7 cellular contexts compared by ENCODE assay signal in the genomic region with DNA sequence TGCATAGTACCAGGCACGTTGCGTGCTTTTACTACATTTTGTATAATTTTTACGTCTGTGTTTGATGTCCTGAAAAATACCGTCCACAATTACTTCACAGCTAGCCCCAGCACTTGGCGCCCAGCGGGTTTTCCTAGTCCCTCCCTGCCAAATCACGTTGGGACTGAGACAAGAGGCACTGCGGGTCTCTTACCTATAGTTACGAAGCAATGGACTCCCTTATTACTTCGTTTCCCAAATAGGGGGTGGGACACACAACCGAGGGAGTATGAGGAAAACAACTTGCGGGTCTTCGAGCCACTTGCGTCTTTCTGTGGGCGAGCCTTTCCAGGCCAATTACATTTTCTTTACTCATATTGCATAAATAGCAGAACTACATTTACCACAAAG. TPM values are rescaled to one million over a fixed set of nuclear protein-coding genes. Genes with fewer than 3 reads are reported as not detected.
A peak's percentile ranks its signal among the peaks of the same experiment; 100 is the strongest.
DNase-seq lines count a peak whose midpoint lies in the region; ATAC-seq, FAIRE-seq and TF ChIP-seq lines count a peak whose summit lies in the region.

No MANE protein-coding gene starts in this region.

- 1 to 5% methylated on average over 15 of the region's 15 CpGs for WGBS in upper lobe of left lung, 2 donors

- peaks cover 22% of the 10 kb centered on the region for H3K4me1 ChIP-seq in lower lobe of right lung
- peaks cover 8 to 16% (median 13%) of the 10 kb centered on the region in 4 donors for H3K4me1 ChIP-seq in upper lobe of left lung

- H3K36me3 ChIP-seq in GM06990 (ENCODE audit: control insufficient read depth, insufficient read depth, low read length) (no peaks in the 10 kb centered on the region), bronchial epithelial cell (ENCODE audit: control insufficient read depth, insufficient read depth, low read length) (no peaks in the 10 kb centered on the region), lower lobe of right lung (no peaks in the 10 kb centered on the region), upper lobe of left lung (no peaks in the 10 kb centered on the region)

- no peak for FAIRE-seq in bronchial epithelial cell (lab: Jason Lieb, UNC)

- H3K27me3 ChIP-seq in GM06990 (replicated peaks; ENCODE audit: control insufficient read depth, insufficient read depth, low read length) (no peaks in the 10 kb centered on the region), bronchial epithelial cell (ENCODE audit: control insufficient read depth, insufficient read depth, low read length) (no peaks in the 10 kb centered on the region), lower lobe of right lung (ENCODE audit: low read depth) (no peaks in the 10 kb centered on the region), upper lobe of left lung (no peaks in the 10 kb centered on the region)

- peak in 1 of 2 donors; percentile 13 for ATAC-seq in lower lobe of right lung
- no peak for ATAC-seq in upper lobe of left lung (ENCODE audit: low FRiP score in 2 of 2)
- no peak for ATAC-seq in HG02571 (IDR thresholded peaks at IDR 0.05; ENCODE audit: unreplicated experiment)

- intact Hi-C loops in lower lobe of right lung (cut with DNase I), result no loop called here

- H3K4me3 ChIP-seq in GM06990 (replicated peaks; ENCODE audit: low read depth, low read length), result peak overlapping the region; percentile 90
- H3K4me3 ChIP-seq in bronchial epithelial cell (ENCODE audit: low read depth, low read length), result peak overlapping the region; percentile 57
- peak overlapping the region; percentile 76 for H3K4me3 ChIP-seq in lower lobe of right lung
- H3K4me3 ChIP-seq in upper lobe of left lung, result peak overlapping the region; percentile 53 to 78 (median 64)

- no peak for DNase-seq in GM06990 (ENCODE audit: extremely low read depth, insufficient read length)
- DNase-seq in NCI-H2171 treated with DMSO at 0.1 percent for 48 hours (lab: John Stamatoyannopoulos, UW), result peak; percentile 57
- DNase-seq in bronchial epithelial cell (ENCODE audit: low read depth), result no peak
- no peak for DNase-seq in lower lobe of right lung
- no peak for DNase-seq in upper lobe of left lung
- DNase-seq in ecto neural progenitor cell (ENCODE audit: low spot score), result no peak

- H3K9me3 ChIP-seq in lower lobe of right lung (no peaks in the 10 kb centered on the region), upper lobe of left lung (no peaks in the 10 kb centered on the region)

- no peak for TF ChIP-seq POLR2A in upper lobe of left lung (IDR thresholded peaks at IDR 0.05)

- TF ChIP-seq EP300 in upper lobe of left lung (IDR thresholded peaks at IDR 0.05), result no peak

- H3K27ac ChIP-seq in lower lobe of right lung (peak overlapping the region; percentile 89), upper lobe of left lung (peak overlapping the region; percentile 86 to 91 (median 87))

- no peak for TF ChIP-seq CTCF in GM06990 (IDR thresholded peaks at IDR 0.05; ENCODE audit: insufficient read depth, low read length, poor library complexity, severe bottlenecking)
- TF ChIP-seq CTCF in bronchial epithelial cell (IDR thresholded peaks at IDR 0.05; ENCODE audit: insufficient read depth, low read length, severe bottlenecking), result no peak
- TF ChIP-seq CTCF in lower lobe of right lung (IDR thresholded peaks at IDR 0.05), result no peak
- TF ChIP-seq CTCF in upper lobe of left lung (IDR thresholded peaks at IDR 0.05), result no peak

RNA-seq across cellular contexts. Expression of a gene that starts 0.6 kb away (rescaled TPM):
- 15.9 and 21.3 TPM in 2 replicates for total RNA-seq in bronchial epithelial cell
- 17.3 TPM for total RNA-seq in lower lobe of right lung
- total RNA-seq in upper lobe of left lung, result 10 to 100 TPM in 3 of 6 donors, 1 to 10 TPM in 3; 4.0 to 21.1 (median 12.0) TPM
